26 cellular contexts compared by ENCODE assay signal in genomic region chr10:103545366-103545765, GRCh38. TPM values are rescaled to one million over a fixed set of nuclear protein-coding genes. Genes with fewer than 3 reads are reported as not detected.
DNase-seq lines count a peak whose midpoint lies in the region; ATAC-seq and TF ChIP-seq lines count a peak whose summit lies in the region.
"Had no signal": no experiment of that assay in that cellular context is flagged by ENCODE, and none has a peak within 500 bp of the region (broad histone marks: within the 10 kb centered on the region; RNA-seq: fewer than 3 reads in every experiment).

No MANE protein-coding gene starts in this region.

- H3K9me3 ChIP-seq in mucosa of rectum (ENCODE audit: control insufficient read depth in 2 of 2, low read length in 2 of 2): no peaks in the 10 kb centered on the region
- H3K9me3 ChIP-seq: BLaER1 treated with 17β-estradiol and CSF1 and Interleukin-3, amounts not matched to agents 10 nM and 100 nM; Caco-2 had no signal

- DNase-seq in cardiac septum (ENCODE audit: low spot score) (peak; percentile 47), left cardiac atrium (no peak), RPMI8226 (peak; percentile 33), type B pancreatic cell (ENCODE audit: extremely low spot score, unreplicated experiment) (no peak), amniotic stem cell (lab: John Stamatoyannopoulos, UW) (no peak), SIG-M5 treated with dmso at 0.1 percent for 504 hours (lab: John Stamatoyannopoulos, UW; ENCODE audit: unreplicated experiment) (no peak)
- no peak for DNase-seq in activated CD4-positive, alpha-beta memory T cell treated with anti-CD3 and anti-CD28 coated beads, Interleukin-2, amount 10 ng/mL, durations not matched to agents 7 days and 5 days
- DNase-seq: ACHN; activated CD4-positive, alpha-beta T cell treated with anti-CD3 and anti-CD28 coated beads for 1 hour; activated CD8-positive, alpha-beta T cell treated with anti-CD3 and anti-CD28 coated beads for 36 hours; activated effector memory CD4-positive, alpha-beta T cell treated with anti-CD3 and anti-CD28 coated beads, Interleukin-2, amount 50 U/mL, for 16 hours; HFFc6; hippocampal formation; NCI-H1105 treated with DMSO at 0.1 percent for 48 hours; NCI-H82; occipital lobe; stimulated activated CD4-positive, alpha-beta T cell treated with anti-CD3 and anti-CD28 coated beads, Interleukin-1b, Interleukin-23, amount 100 ng/mL, for 48 hours; T-helper 17 cell had no signal

- POLR2A ChIA-PET in activated CD4-positive, alpha-beta memory T cell treated with anti-CD3 and anti-CD28 coated beads, Interleukin-2, amount 10 ng/mL, durations not matched to agents 7 days and 5 days (lab: Charles Lee): interaction anchor here (1.3 kb wide), 1 partner anchor 14 kb away, joined by 3 read pairs; no protein-coding TSS in a partner anchor

- H3K4me3 Mint-ChIP-seq in type B pancreatic cell: no peak overlapping the region
- no peak overlapping the region for H3K4me3 Mint-ChIP-seq in activated CD4-positive, alpha-beta memory T cell treated with anti-CD3 and anti-CD28 coated beads, Interleukin-2, amount 10 ng/mL, durations not matched to agents 7 days and 5 days
- H3K4me3 Mint-ChIP-seq: activated CD8-positive, alpha-beta T cell treated with anti-CD3 and anti-CD28 coated beads for 36 hours; central memory CD8-positive, alpha-beta T cell; HFFc6; mesothelial cell of epicardium; naive thymus-derived CD8-positive, alpha-beta T cell; T-helper 17 cell had no signal

- H3K4me1 ChIP-seq in mucosa of rectum (ENCODE audit: control insufficient read depth in 2 of 2, insufficient read depth in 2 of 2, low read length in 2 of 2): peaks cover 38 to 46% of the 10 kb centered on the region in 2 donors

- no peak for TF ChIP-seq CTCF in type B pancreatic cell (conservative IDR thresholded peaks at IDR 0.05)

- H3K9me3 Mint-ChIP-seq in type B pancreatic cell: no peaks in the 10 kb centered on the region
- no peaks in the 10 kb centered on the region for H3K9me3 Mint-ChIP-seq in activated CD4-positive, alpha-beta memory T cell treated with anti-CD3 and anti-CD28 coated beads, Interleukin-2, amount 10 ng/mL, durations not matched to agents 7 days and 5 days
- H3K9me3 Mint-ChIP-seq: activated CD8-positive, alpha-beta T cell treated with anti-CD3 and anti-CD28 coated beads for 36 hours; central memory CD8-positive, alpha-beta T cell; HFFc6; mesothelial cell of epicardium; naive thymus-derived CD8-positive, alpha-beta T cell had no signal

- no peaks in the 10 kb centered on the region for H3K27me3 Mint-ChIP-seq in type B pancreatic cell
- H3K27me3 Mint-ChIP-seq in activated CD4-positive, alpha-beta memory T cell treated with anti-CD3 and anti-CD28 coated beads, Interleukin-2, amount 10 ng/mL, durations not matched to agents 7 days and 5 days: peaks cover 16% of the 10 kb centered on the region

- CTCF ChIA-PET in activated CD4-positive, alpha-beta memory T cell treated with anti-CD3 and anti-CD28 coated beads, Interleukin-2, amount 10 ng/mL, durations not matched to agents 7 days and 5 days (lab: Charles Lee): interaction anchor here (1.1 kb wide), 1 partner anchor 19 kb away, joined by 3 read pairs; no protein-coding TSS in a partner anchor

- peaks cover 29% of the 10 kb centered on the region for H3K4me1 Mint-ChIP-seq in type B pancreatic cell (ENCODE audit: unreplicated experiment)
- H3K4me1 Mint-ChIP-seq in activated CD4-positive, alpha-beta memory T cell treated with anti-CD3 and anti-CD28 coated beads, Interleukin-2, amount 10 ng/mL, durations not matched to agents 7 days and 5 days: peaks cover 11% of the 10 kb centered on the region

- peak overlapping the region; percentile 21 for H3K27ac Mint-ChIP-seq in type B pancreatic cell
- H3K27ac Mint-ChIP-seq in activated CD4-positive, alpha-beta memory T cell treated with anti-CD3 and anti-CD28 coated beads, Interleukin-2, amount 10 ng/mL, durations not matched to agents 7 days and 5 days: no peak overlapping the region
- H3K27ac Mint-ChIP-seq: activated CD8-positive, alpha-beta T cell treated with anti-CD3 and anti-CD28 coated beads for 36 hours; HFFc6; mesothelial cell of epicardium; T-helper 17 cell had no signal

- no peaks in the 10 kb centered on the region for H3K36me3 Mint-ChIP-seq in type B pancreatic cell
- H3K36me3 Mint-ChIP-seq in activated CD4-positive, alpha-beta memory T cell treated with anti-CD3 and anti-CD28 coated beads, Interleukin-2, amount 10 ng/mL, durations not matched to agents 7 days and 5 days (ENCODE audit: low read depth): no peaks in the 10 kb centered on the region
- H3K36me3 Mint-ChIP-seq: mesothelial cell of epicardium; naive thymus-derived CD8-positive, alpha-beta T cell had no signal

- intact Hi-C loops in cardiac septum (cut with DNase I) (no loop called here), left cardiac atrium (cut with DNase I) (no loop called here)

- no peak overlapping the region for H3K4me3 ChIP-seq in mucosa of rectum (ENCODE audit: low read length in 2 of 2)
- H3K4me3 ChIP-seq: BLaER1 treated with 17β-estradiol and CSF1 and Interleukin-3, amounts not matched to agents 10 nM and 100 nM; SK-N-MC had no signal

- no peaks in the 10 kb centered on the region for H3K27me3 ChIP-seq in mucosa of rectum (ENCODE audit: control insufficient read depth in 2 of 2, insufficient read depth in 2 of 2, low read length in 2 of 2)
- H3K27me3 ChIP-seq: BLaER1 treated with 17β-estradiol and CSF1 and Interleukin-3, amounts not matched to agents 10 nM and 100 nM had no signal

- peak overlapping the region; percentile 35 to 63 for H3K27ac ChIP-seq in mucosa of rectum (ENCODE audit: low read depth in 2 of 2, low read length in 2 of 2)
- H3K27ac ChIP-seq: BLaER1 treated with 17β-estradiol and CSF1 and Interleukin-3, amounts not matched to agents 10 nM and 100 nM; RWPE1; SK-N-MC had no signal

- no peak for ATAC-seq in left cardiac atrium
- ATAC-seq: activated CD8-positive, alpha-beta T cell treated with anti-CD3 and anti-CD28 coated beads for 36 hours; naive thymus-derived CD8-positive, alpha-beta T cell; T-helper 17 cell had no signal

- H3K36me3 ChIP-seq in mucosa of rectum (ENCODE audit: control insufficient read depth in 2 of 2, insufficient read depth in 2 of 2, low read length in 2 of 2): no peaks in the 10 kb centered on the region
- H3K36me3 ChIP-seq: BLaER1 treated with 17β-estradiol and CSF1 and Interleukin-3, amounts not matched to agents 10 nM and 100 nM had no signal

- no peak overlapping the region for H3K9ac ChIP-seq in mucosa of rectum (ENCODE audit: low read depth in 1 of 2, low read length in 2 of 2)
- H3K9ac ChIP-seq: BLaER1 treated with 17β-estradiol and CSF1 and Interleukin-3, amounts not matched to agents 10 nM and 100 nM had no signal

RNA-seq across cellular contexts. Expression of gene NEURL1, which starts 51.9 kb away (rescaled TPM):
- total RNA-seq in cardiac septum: 0.54 TPM
- under 1 TPM; 0.12 to 0.39 TPM for total RNA-seq in left cardiac atrium
- total RNA-seq in type B pancreatic cell (ENCODE audit: low replicate concordance): 38.3 and 102 TPM in 2 replicates
- total RNA-seq in activated CD4-positive, alpha-beta memory T cell treated with anti-CD3 and anti-CD28 coated beads, Interleukin-2, amount 10 ng/mL, durations not matched to agents 7 days and 5 days: 1 to 10 TPM in 1 of 2 experiments, under 1 TPM in 1; 0.98 to 1.1 TPM

Comparison
In these comparisons a context has a peak if more than half of its experiments do, and no peak if none do; other contexts are left out.
1. DNase-seq: peak in cardiac septum (single experiment) and RPMI8226 (single experiment); none in left cardiac atrium (single experiment), type B pancreatic cell (single experiment), activated CD4-positive, alpha-beta memory T cell treated with anti-CD3 and anti-CD28 coated beads, Interleukin-2, amount 10 ng/mL, durations not matched to agents 7 days and 5 days (single experiment), amniotic stem cell (single experiment) and SIG-M5 treated with dmso at 0.1 percent for 504 hours (single experiment).
2. RNA of gene NEURL1, which starts 51.9 kb away (total RNA-seq): 38.3 to 102 TPM in type B pancreatic cell; 0.98 to 1.1 TPM in activated CD4-positive, alpha-beta memory T cell treated with anti-CD3 and anti-CD28 coated beads, Interleukin-2, amount 10 ng/mL, durations not matched to agents 7 days and 5 days, 0.54 TPM in cardiac septum (single experiment) and 0.12 to 0.39 TPM in left cardiac atrium; every median in the first group is over 10 times any median in the second.